In the genomic region with DNA sequence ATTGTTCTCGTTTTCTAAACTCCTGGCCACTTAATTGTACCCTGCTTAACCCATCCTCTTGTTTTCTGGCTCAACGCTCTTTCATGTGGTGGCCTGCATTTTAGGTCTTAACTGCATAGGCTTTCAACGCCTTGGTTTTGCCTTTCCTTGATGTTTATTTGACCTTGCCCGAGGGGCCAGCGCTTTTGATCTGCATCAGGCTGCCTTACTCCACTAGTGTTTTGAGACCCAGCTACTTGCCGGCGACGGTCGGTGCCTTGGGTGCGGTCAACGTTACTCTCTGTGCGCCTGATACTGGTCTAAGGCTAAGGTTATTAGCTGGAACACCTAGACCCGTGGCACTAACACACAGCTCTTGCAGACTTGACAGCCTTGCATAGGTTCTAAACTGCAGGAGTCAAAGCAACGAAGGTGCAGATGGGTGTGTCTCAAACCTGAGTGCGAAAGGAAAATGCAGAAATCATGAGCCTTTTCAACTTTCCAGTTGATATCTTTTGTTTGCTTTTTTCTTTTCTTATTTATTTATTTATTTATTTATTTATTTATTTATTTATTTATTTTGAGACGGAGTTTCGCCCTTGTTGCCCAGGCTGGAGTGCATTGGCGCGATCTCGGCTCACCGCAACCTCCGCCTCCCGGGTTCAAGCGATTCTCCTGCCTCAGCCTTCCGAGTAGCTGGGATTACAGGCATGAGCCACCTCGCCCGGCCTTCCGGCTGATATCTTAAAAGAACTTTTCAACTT, we compare ENCODE assay signal across 14 cellular contexts.
DNase-seq lines count a peak whose midpoint lies in the region; ATAC-seq and TF ChIP-seq lines count a peak whose summit lies in the region.
"Had no signal": no experiment of that assay in that cellular context is flagged by ENCODE, and none has a peak within 500 bp of the region (broad histone marks: within the 10 kb centered on the region; RNA-seq: fewer than 3 reads in every experiment).

No MANE protein-coding gene starts in this region.

- DNase-seq in AG04449 (ENCODE audit: low read depth, low spot score) = no peak
- DNase-seq in GM23338 (ENCODE audit: low spot score) = no peak
- no peak for DNase-seq in astrocyte of the spinal cord (ENCODE audit: low read depth, low spot score)
- DNase-seq in kidney epithelial cell (ENCODE audit: low read depth) = no peak
- DNase-seq in OCI-M2 (lab: John Stamatoyannopoulos, UW; ENCODE audit: unreplicated experiment) = no peak
- DNase-seq in GM20000 (ENCODE audit: low spot score) = no peak
- DNase-seq in COR-L47 (lab: John Stamatoyannopoulos, UW) = no peak
- DNase-seq: activated B cell treated with CpG ODN at 0.5 μM for 24 hours; naive thymus-derived CD4-positive, alpha-beta T cell; NCI-H2081; stomach had no signal

- H3K36me3 ChIP-seq in GM23338 (ENCODE audit: insufficient read depth) (no peaks in the 10 kb centered on the region), kidney epithelial cell (ENCODE audit: control insufficient read depth, insufficient read depth, low read length) (no peaks in the 10 kb centered on the region)
- H3K36me3 ChIP-seq: stomach had no signal

- peaks cover 1% of the 10 kb centered on the region for H3K4me1 Mint-ChIP-seq in GM23338
- H3K4me1 Mint-ChIP-seq: activated B cell treated with CpG ODN at 0.5 μM for 24 hours had no signal

- H3K27ac Mint-ChIP-seq in GM23338 = no peak overlapping the region
- H3K27ac Mint-ChIP-seq: activated B cell treated with CpG ODN at 0.5 μM for 24 hours; activated T-helper 17 cell treated with anti-CD3 and anti-CD28 coated beads, Interleukin-2, amount 50 U/mL, for 72 hours; dendritic cell treated with granulocyte-macrophage colony-stimulating factor and Interleukin-4, amounts not matched to agents 40 ng/mL and 50 ng/mL, for 4 days had no signal

- in situ Hi-C loops in astrocyte of the spinal cord (cut with HindIII; ENCODE audit: low sequenced_read_pairs) = no loop called here

- POLR2A ChIA-PET in AG04449 (lab: Yijun Ruan, JAX) = interaction anchor here (1.0 to 3.7 kb wide), 7 partner anchors 8 to 102 kb away, joined by 3 to 44 read pairs (median 24); a partner anchor contains a TSS

- H3F3A ChIP-seq in GM23338 (replicated peaks; ENCODE audit: low read depth) = no peaks in the 10 kb centered on the region; the same call in 1 of the 2 replicates

- no peaks in the 10 kb centered on the region for H3K36me3 Mint-ChIP-seq in GM23338 (ENCODE audit: low read depth)

- H3K4me3 ChIP-seq in AG04449 (ENCODE audit: low read depth, low read length) (peak overlapping the region; percentile 69), GM23338 (peak overlapping the region; percentile 52), astrocyte of the spinal cord (ENCODE audit: low read depth, low read length) (peak overlapping the region; percentile 67), kidney epithelial cell (ENCODE audit: low read depth, low read length) (peak overlapping the region; percentile 45)

- no peak overlapping the region for H2AFZ ChIP-seq in GM23338

- peak overlapping the region; percentile 96 for H3K27ac ChIP-seq in GM23338 (ENCODE audit: low read depth)

- peak overlapping the region; percentile 75 for H3K4me2 ChIP-seq in GM23338

- H3K27me3 ChIP-seq in GM23338 (ENCODE audit: insufficient read depth) = no peaks in the 10 kb centered on the region
- no peaks in the 10 kb centered on the region for H3K27me3 ChIP-seq in kidney epithelial cell (ENCODE audit: control insufficient read depth, insufficient read depth, low read length)

- CTCF ChIA-PET in AG04449 (lab: Yijun Ruan, JAX) = interaction anchor here (0.8 to 2.8 kb wide), 6 partner anchors 10 to 106 kb away, joined by 3 to 22 read pairs (median 4); a partner anchor contains a TSS

- no peaks in the 10 kb centered on the region for H3K9me3 Mint-ChIP-seq in GM23338
- H3K9me3 Mint-ChIP-seq: activated B cell treated with CpG ODN at 0.5 μM for 24 hours; activated T-helper 17 cell treated with anti-CD3 and anti-CD28 coated beads, Interleukin-2, amount 50 U/mL, for 72 hours; dendritic cell treated with granulocyte-macrophage colony-stimulating factor and Interleukin-4, amounts not matched to agents 40 ng/mL and 50 ng/mL, for 4 days had no signal

- TF ChIP-seq CTCF in AG04449 (IDR thresholded peaks at IDR 0.05; ENCODE audit: insufficient read depth, low read length, missing control alignments) = no peak
- TF ChIP-seq CTCF in GM23338 (conservative IDR thresholded peaks at IDR 0.05; ENCODE audit: low read depth in 2 of 2) = no peak
- TF ChIP-seq CTCF in astrocyte of the spinal cord (IDR thresholded peaks at IDR 0.05; ENCODE audit: low read depth, low read length) = no peak
- no peak for TF ChIP-seq CTCF in kidney epithelial cell (IDR thresholded peaks at IDR 0.05; ENCODE audit: insufficient read depth, low read length, poor library complexity, severe bottlenecking)
- TF ChIP-seq CTCF in GM20000 (IDR thresholded peaks at IDR 0.05; ENCODE audit: extremely low read depth, missing control alignments) = no peak

- no peaks in the 10 kb centered on the region for H4K20me1 ChIP-seq in GM23338 (replicated peaks; ENCODE audit: insufficient read depth)

- H3K27me3 Mint-ChIP-seq in GM23338 (ENCODE audit: insufficient read depth, low read depth, poor library complexity) = no peaks in the 10 kb centered on the region
- H3K27me3 Mint-ChIP-seq: activated B cell treated with CpG ODN at 0.5 μM for 24 hours; activated T-helper 17 cell treated with anti-CD3 and anti-CD28 coated beads, Interleukin-2, amount 50 U/mL, for 72 hours; dendritic cell treated with granulocyte-macrophage colony-stimulating factor and Interleukin-4, amounts not matched to agents 40 ng/mL and 50 ng/mL, for 4 days; naive thymus-derived CD4-positive, alpha-beta T cell had no signal

- H3K4me1 ChIP-seq in GM23338 (ENCODE audit: insufficient read depth) = peaks cover 12% of the 10 kb centered on the region

- no peaks in the 10 kb centered on the region for H3K9me2 ChIP-seq in GM23338 (ENCODE audit: insufficient read depth)

- no peaks in the 10 kb centered on the region for H3K79me2 ChIP-seq in GM23338 (replicated peaks; ENCODE audit: insufficient read depth)

- no peak overlapping the region for H3K4me3 Mint-ChIP-seq in GM23338
- H3K4me3 Mint-ChIP-seq: activated T-helper 17 cell treated with anti-CD3 and anti-CD28 coated beads, Interleukin-2, amount 50 U/mL, for 72 hours; dendritic cell treated with granulocyte-macrophage colony-stimulating factor and Interleukin-4, amounts not matched to agents 40 ng/mL and 50 ng/mL, for 4 days had no signal

- no peak; the same call in 1 of the 3 replicates for ATAC-seq in GM23338
- ATAC-seq in GM19395 (IDR thresholded peaks at IDR 0.05; ENCODE audit: unreplicated experiment) = no peak
- ATAC-seq: activated T-helper 17 cell treated with anti-CD3 and anti-CD28 coated beads, Interleukin-2, amount 50 U/mL, for 72 hours; naive thymus-derived CD4-positive, alpha-beta T cell had no signal

TF ChIP-seq in GM23338, 12 proteins besides CTCF, POLR2A, EP300 and RAD21 (continues in another document):
- TF ChIP-seq ZNF114 (CRISPR knock-in tag; IDR thresholded peaks at IDR 0.05) (no peak), STAT1 (IDR thresholded peaks at IDR 0.05; ENCODE audit: unreplicated experiment) (no peak)
